Comparison of ENCODE assay signal across 8 cellular contexts in the genomic region with DNA sequence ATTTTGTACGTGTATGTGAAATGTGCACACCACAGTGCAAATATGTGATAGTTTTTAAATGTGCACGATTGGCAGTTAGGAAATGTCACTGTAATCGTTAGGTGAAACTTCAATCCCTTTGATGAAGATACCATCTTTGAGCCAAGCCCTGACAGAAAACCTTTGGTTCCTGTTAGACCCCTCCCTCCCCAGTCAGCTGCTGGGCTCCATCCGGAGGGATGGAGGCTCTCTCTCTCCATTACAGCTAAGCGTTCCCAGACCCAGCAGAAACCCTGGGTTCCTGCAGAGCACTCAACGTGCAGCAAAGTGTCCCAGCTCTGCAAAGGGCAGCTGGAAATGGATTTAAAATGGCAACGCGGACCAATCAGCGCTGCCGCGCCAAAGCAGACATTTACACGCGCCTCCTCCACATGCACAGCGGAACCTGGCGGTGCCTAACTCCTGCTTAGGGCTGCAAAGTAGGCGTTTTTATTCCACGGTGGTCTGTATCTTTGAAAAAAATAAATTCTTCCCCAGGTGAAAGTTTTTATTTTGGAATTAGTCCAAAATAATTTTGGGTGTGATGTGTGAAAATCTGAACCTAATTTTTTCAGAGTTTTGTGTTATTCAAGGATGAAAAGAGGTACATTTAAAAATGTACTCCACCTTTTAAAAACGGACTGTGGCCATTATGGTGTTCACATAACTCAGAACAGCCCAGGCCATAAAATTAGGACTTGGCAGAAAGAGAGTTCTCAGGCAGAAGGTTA. TPM values are rescaled to one million over a fixed set of nuclear protein-coding genes. Genes with fewer than 3 reads are reported as not detected.
DNase-seq lines count a peak whose midpoint lies in the region; ATAC-seq and TF ChIP-seq lines count a peak whose summit lies in the region.

No MANE protein-coding gene starts in this region.

- ATAC-seq in left colon, result peak; percentile 56
- ATAC-seq in GM18519 (IDR thresholded peaks at IDR 0.05; ENCODE audit: low FRiP score, unreplicated experiment), result no peak
- ATAC-seq in GM18502 (IDR thresholded peaks at IDR 0.05; ENCODE audit: poor library complexity, unreplicated experiment), result no peak
- ATAC-seq in HG02588 (IDR thresholded peaks at IDR 0.05; ENCODE audit: unreplicated experiment), result no peak

- peak overlapping the region; percentile 7 to 92 (median 78) for H3K27ac Mint-ChIP-seq in brain

- DNase-seq in COLO829 (ENCODE audit: low spot score) (peak; percentile 63), HuH-7.5 (ENCODE audit: low spot score) (peak; percentile 86), left colon (peak; percentile 63 to 67), amygdala (lab: John Stamatoyannopoulos, UW) (no peak)

- H3K36me3 Mint-ChIP-seq in brain, result peaks cover under 1% of the 10 kb centered on the region

- TF ChIP-seq CTCF in brain (conservative IDR thresholded peaks at IDR 0.05), result no peak

- H3K4me3 Mint-ChIP-seq in brain, result peak overlapping the region; percentile 86 to 93 (median 90)

- peaks cover 33% of the 10 kb centered on the region for H3K4me1 Mint-ChIP-seq in brain

- no peaks in the 10 kb centered on the region for H3K9me3 Mint-ChIP-seq in brain

- intact Hi-C loops in left colon (cut with DNase I, micrococcal nuclease), result loop anchor here in 1 of 2 donors (10.0 kb wide), 1 partner anchor 152 kb away; no protein-coding TSS in a partner anchor

- peaks cover 31% of the 10 kb centered on the region for H3K27me3 Mint-ChIP-seq in brain

RNA-seq across cellular contexts. Expression of a gene that starts 1.4 kb away (rescaled TPM):
- not detected for polyA plus RNA-seq in brain (ENCODE audit: insufficient read depth, low read depth, low replicate concordance)
- total RNA-seq in left colon, result 1 to 10 TPM; 8.1 to 9.3 TPM

Comparison
In these comparisons a context has a peak if more than half of its experiments do, and no peak if none do; other contexts are left out.
1. DNase-seq: peak in COLO829 (single experiment), HuH-7.5 (single experiment) and left colon (2 of 2); none in amygdala (0 of 56).